ENCODE assay signal across 30 cellular contexts in genomic region chr17:50379733-50380132, GRCh38. TPM values are rescaled to one million over a fixed set of nuclear protein-coding genes. Genes with fewer than 3 reads are reported as not detected.
"Had no signal": no experiment of that assay in that cellular context is flagged by ENCODE, and none has a peak within 500 bp of the region (broad histone marks: within the 10 kb centered on the region; RNA-seq: fewer than 3 reads in every experiment).

No MANE protein-coding gene starts in this region.

- FAIRE-seq: colon, endothelial cell of umbilical vein had no signal

- H3K27ac Mint-ChIP-seq: activated naive CD4-positive, alpha-beta T cell treated with anti-CD3 and anti-CD28 coated beads, Interleukin-2, amount 50 U/mL, for 72 hours; activated T-cell treated with anti-CD3 and anti-CD28 coated beads, Interleukin-2, amount 50 U/mL, for 24 hours; activated T-cell treated with anti-CD3 and anti-CD28 coated beads, Interleukin-2, amount 50 U/mL, for 72 hours; effector memory CD8-positive, alpha-beta T cell had no signal

- H3K4me1 ChIP-seq: adrenal gland, body of pancreas, esophagus squamous epithelium, gastroesophageal sphincter had no signal

- DNase-seq: activated B cell treated with CpG ODN at 0.5 μM for 24 hours; activated CD4-positive, alpha-beta T cell treated with anti-CD3 and anti-CD28 coated beads for 48 hours; activated CD4-positive, alpha-beta T cell treated with anti-CD3 and anti-CD28 coated beads, Interleukin-2, amount 50 U/mL, for 1 hour; activated CD4-positive, alpha-beta T cell treated with anti-CD3 and anti-CD28 coated beads, Interleukin-2, amount 50 U/mL, for 48 hours; activated CD8-positive, alpha-beta memory T cell treated with anti-CD3 and anti-CD28 coated beads, Interleukin-2, amount 50 U/mL, for 48 hours; activated gamma-delta T cell; activated naive CD4-positive, alpha-beta T cell; activated T-cell treated with anti-CD3 and anti-CD28 coated beads for 4 hours; activated T-cell treated with anti-CD3 and anti-CD28 coated beads, Interleukin-2, amount 50 U/mL, for 24 hours; activated T-cell treated with anti-CD3 and anti-CD28 coated beads, Interleukin-2, amount 50 U/mL, for 72 hours; adrenal gland; amygdala; body of pancreas; caudate nucleus; cortex of kidney; dermis blood vessel endothelial cell; effector CD4-positive, alpha-beta T cell; effector memory CD8-positive, alpha-beta T cell; esophagus squamous epithelium; foreskin melanocyte; heart right ventricle; T-helper 9 cell; WERI-Rb-1 had no signal

- H3K27me3 Mint-ChIP-seq: activated B cell treated with CpG ODN at 0.5 μM for 24 hours; activated naive CD4-positive, alpha-beta T cell treated with anti-CD3 and anti-CD28 coated beads, Interleukin-2, amount 10 ng/mL, durations not matched to agents 7 days and 5 days; activated T-cell treated with anti-CD3 and anti-CD28 coated beads, Interleukin-2, amount 50 U/mL, for 24 hours; effector memory CD8-positive, alpha-beta T cell had no signal

- H3K9me3 ChIP-seq: adrenal gland, body of pancreas, esophagus squamous epithelium, gastroesophageal sphincter, heart right ventricle had no signal

- H3K27me3 ChIP-seq: adrenal gland, body of pancreas, esophagus squamous epithelium, gastroesophageal sphincter, heart right ventricle had no signal

- H3K4me3 Mint-ChIP-seq: activated B cell treated with CpG ODN at 0.5 μM for 24 hours; activated naive CD4-positive, alpha-beta T cell treated with anti-CD3 and anti-CD28 coated beads, Interleukin-2, amount 10 ng/mL, durations not matched to agents 7 days and 5 days; activated T-cell treated with anti-CD3 and anti-CD28 coated beads, Interleukin-2, amount 50 U/mL, for 24 hours; activated T-cell treated with anti-CD3 and anti-CD28 coated beads, Interleukin-2, amount 50 U/mL, for 72 hours; effector memory CD8-positive, alpha-beta T cell had no signal

- H3K4me3 ChIP-seq: adrenal gland, body of pancreas, esophagus squamous epithelium, gastroesophageal sphincter, heart right ventricle had no signal

- ATAC-seq: activated CD4-positive, CD25-positive, alpha-beta regulatory T cell treated with anti-CD3 and anti-CD28 coated beads, Interleukin-2, amount 50 U/mL, for 24 hours; activated naive CD4-positive, alpha-beta T cell treated with anti-CD3 and anti-CD28 coated beads, Interleukin-2, amount 50 U/mL, for 72 hours; activated T-cell treated with anti-CD3 and anti-CD28 coated beads, Interleukin-2, amount 50 U/mL, for 72 hours; effector memory CD8-positive, alpha-beta T cell; gastroesophageal sphincter had no signal

- H3K9me3 Mint-ChIP-seq: activated B cell treated with CpG ODN at 0.5 μM for 24 hours; activated naive CD4-positive, alpha-beta T cell treated with anti-CD3 and anti-CD28 coated beads, Interleukin-2, amount 10 ng/mL, durations not matched to agents 7 days and 5 days; activated naive CD4-positive, alpha-beta T cell treated with anti-CD3 and anti-CD28 coated beads, Interleukin-2, amount 50 U/mL, for 72 hours; activated T-cell treated with anti-CD3 and anti-CD28 coated beads, Interleukin-2, amount 50 U/mL, for 24 hours; activated T-cell treated with anti-CD3 and anti-CD28 coated beads, Interleukin-2, amount 50 U/mL, for 72 hours; effector memory CD8-positive, alpha-beta T cell had no signal

- H3K4me1 Mint-ChIP-seq: activated B cell treated with CpG ODN at 0.5 μM for 24 hours had no signal

- H3K27ac ChIP-seq: adrenal gland, body of pancreas, epithelial cell of prostate, esophagus squamous epithelium, gastroesophageal sphincter, heart right ventricle, WERI-Rb-1 had no signal

RNA-seq across cellular contexts. Expression of gene EME1, which starts 6.7 kb away (rescaled TPM):
- total RNA-seq: body of pancreas had no signal
